ENCODE assay signal across 11 cellular contexts in the genomic region with DNA sequence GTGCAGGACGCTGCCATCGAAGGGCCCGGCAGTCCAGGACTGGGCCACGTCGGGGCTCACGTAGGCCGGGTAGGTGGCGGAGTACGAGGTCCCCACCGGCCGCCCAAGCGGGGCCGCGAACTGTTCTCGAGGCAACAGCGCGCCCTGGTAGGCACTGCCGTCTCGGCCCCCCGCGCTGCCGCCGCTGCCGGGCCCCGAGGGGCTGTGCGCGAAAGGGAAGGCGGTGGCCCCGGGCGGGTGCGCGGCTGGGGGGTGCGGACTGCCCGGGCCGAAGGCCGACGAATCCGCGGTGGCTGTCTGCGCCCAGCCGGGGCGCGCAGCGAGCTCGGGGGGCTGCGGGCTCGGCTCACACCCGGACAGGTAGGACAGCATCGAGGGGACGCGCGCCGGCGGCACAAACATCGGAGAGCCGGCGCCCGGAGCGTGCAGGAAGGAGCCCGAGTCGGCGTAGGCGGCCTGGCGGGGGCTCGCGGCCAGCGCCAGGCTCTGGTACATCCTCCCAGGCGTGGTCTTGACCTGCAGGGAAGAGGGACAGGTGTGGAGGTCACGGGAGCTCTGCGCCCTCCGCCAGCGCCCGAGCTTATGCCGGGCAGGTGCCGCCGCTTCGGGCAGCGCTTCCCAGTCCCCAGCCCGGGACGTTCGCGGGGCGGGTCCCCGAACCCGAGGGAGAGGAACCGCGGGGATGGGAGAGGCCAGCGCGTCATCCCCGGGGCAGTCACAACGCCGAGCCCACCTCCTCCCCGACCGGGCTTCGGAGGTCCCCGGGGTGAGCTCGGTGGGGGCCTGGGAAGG. TPM values are rescaled to one million over a fixed set of nuclear protein-coding genes. Genes with fewer than 3 reads are reported as not detected.
DNase-seq lines count a peak whose midpoint lies in the region; ATAC-seq and TF ChIP-seq lines count a peak whose summit lies in the region.
"Had no signal": no experiment of that assay in that cellular context is flagged by ENCODE, and none has a peak within 500 bp of the region (broad histone marks: within the 10 kb centered on the region; RNA-seq: fewer than 3 reads in every experiment).

No MANE protein-coding gene starts in this region.

- peak overlapping the region; percentile 12 for H4K91ac ChIP-seq in mesenchymal stem cell (ENCODE audit: low read length)

- H2BK15ac ChIP-seq in mesenchymal stem cell (ENCODE audit: low read depth, poor library complexity, severe bottlenecking) = no peak overlapping the region

- no peak overlapping the region for H3K4ac ChIP-seq in mesenchymal stem cell (ENCODE audit: low read depth in 1 of 2, low read length in 2 of 2)

- TF ChIP-seq POLR2A in erythroblast (IDR thresholded peaks at IDR 0.05; ENCODE audit: low read length) = no peak

- no peak overlapping the region for H3K4me2 ChIP-seq in mesenchymal stem cell (ENCODE audit: low read length, poor library complexity, severe bottlenecking)

- ATAC-seq in thoracic aorta (ENCODE audit: insufficient number of reproducible peaks, low FRiP score, low read depth) (no peak), HG02678 (IDR thresholded peaks at IDR 0.05; ENCODE audit: unreplicated experiment) (no peak)
- ATAC-seq: stimulated activated memory B cell treated with anti-CD40 and anti-IgM and Interleukin-4, amounts not matched to agents 10 μg/mL and 1 μg/mL and 100 μg/mL, for 72 hours had no signal

- H3K79me1 ChIP-seq in mesenchymal stem cell (replicated peaks; ENCODE audit: low read length, poor library complexity, severe bottlenecking) = no peaks in the 10 kb centered on the region

- H3K9ac ChIP-seq in mesenchymal stem cell (ENCODE audit: low read length) = no peak overlapping the region

- no peak overlapping the region for H3K18ac ChIP-seq in mesenchymal stem cell (ENCODE audit: low read depth in 1 of 2, low read length in 2 of 2)

- H2BK5ac ChIP-seq in mesenchymal stem cell (ENCODE audit: low read depth, low read length, poor library complexity, severe bottlenecking) = no peak overlapping the region

- no peak for TF ChIP-seq CTCF in thoracic aorta (IDR thresholded peaks at IDR 0.05)

- no peaks in the 10 kb centered on the region for H3K9me3 ChIP-seq in mesenchymal stem cell (ENCODE audit: control insufficient read depth, low read length)
- no peaks in the 10 kb centered on the region for H3K9me3 ChIP-seq in thoracic aorta

- no peak overlapping the region for H3K4me3 ChIP-seq in mesenchymal stem cell (ENCODE audit: insufficient read depth in 1 of 2, low read depth in 1 of 2, low read length in 2 of 2)
- peak overlapping the region; percentile 59 for H3K4me3 ChIP-seq in thoracic aorta

- H4K8ac ChIP-seq in mesenchymal stem cell (ENCODE audit: low read length) = no peak overlapping the region

- no peak overlapping the region for H3K14ac ChIP-seq in mesenchymal stem cell (ENCODE audit: low read length in 2 of 2)

- H3K27ac ChIP-seq in mesenchymal stem cell (ENCODE audit: low read length, poor library complexity, severe bottlenecking) = no peak overlapping the region
- H3K27ac ChIP-seq in thoracic aorta = no peak overlapping the region

- WGBS in mesenchymal stem cell = 6% methylated on average over 66 of the region's 97 CpGs

- H2BK12ac ChIP-seq in mesenchymal stem cell (ENCODE audit: low read length in 2 of 2) = no peak overlapping the region

- TF ChIP-seq RAD21 in Ishikawa (IDR thresholded peaks at IDR 0.05; ENCODE audit: low read depth) = no peak

- peaks cover 15% of the 10 kb centered on the region for H3K4me1 ChIP-seq in mesenchymal stem cell (ENCODE audit: control insufficient read depth, insufficient read depth, low read depth, low read length)
- peaks cover 0 to 16% of the 10 kb centered on the region in 2 donors for H3K4me1 ChIP-seq in thoracic aorta (ENCODE audit: control insufficient read depth in 1 of 2, low read depth in 2 of 2)

- H3K27me3 ChIP-seq in mesenchymal stem cell (ENCODE audit: control insufficient read depth in 1 of 2, insufficient read depth in 1 of 2, low read length in 2 of 2) (peaks cover 75 to 86% of the 10 kb centered on the region in 2 experiments), thoracic aorta (replicated peaks; ENCODE audit: insufficient read depth) (peaks cover 8% of the 10 kb centered on the region)

- peak; percentile 64 to 70 for DNase-seq in erythroblast (lab: John Stamatoyannopoulos, UW)
- no peak for DNase-seq in mesenchymal stem cell
- no peak for DNase-seq in thoracic aorta (ENCODE audit: low spot score)
- no peak for DNase-seq in stimulated activated CD4-positive, alpha-beta T cell treated with anti-CD3 and anti-CD28 coated beads, Interleukin-2, amount 100 ng/mL, for 24 hours
- no peak for DNase-seq in globus pallidus (ENCODE audit: low spot score)
- no peak for DNase-seq in activated T-cell treated with anti-CD3 and anti-CD28 coated beads, Interleukin-2, amount 50 U/mL, for 48 hours
- DNase-seq: activated effector memory CD4-positive, alpha-beta T cell treated with Interleukin-2 at 50 U/mL for 16 hours had no signal

- no peak overlapping the region for H2AK5ac ChIP-seq in mesenchymal stem cell (ENCODE audit: low read length, severe bottlenecking)

- no peak overlapping the region for H2BK120ac ChIP-seq in mesenchymal stem cell (ENCODE audit: low read depth, low read length)

- H3K36me3 ChIP-seq in mesenchymal stem cell (ENCODE audit: control insufficient read depth in 1 of 2, insufficient read depth in 2 of 2, low read depth in 1 of 2, low read length in 2 of 2) (no peaks in the 10 kb centered on the region), thoracic aorta (no peaks in the 10 kb centered on the region)

- H3K23ac ChIP-seq in mesenchymal stem cell (ENCODE audit: low read length in 2 of 2) = no peak overlapping the region

- H2AFZ ChIP-seq in mesenchymal stem cell (ENCODE audit: low read depth, low read length) = no peak overlapping the region

- no peak for TF ChIP-seq EP300 in Ishikawa (IDR thresholded peaks at IDR 0.05; ENCODE audit: borderline replicate concordance)

TF ChIP-seq in Ishikawa, 13 proteins besides CTCF, POLR2A, EP300 and RAD21:
- no peak for TF ChIP-seq NFIC (IDR thresholded peaks at IDR 0.05)
- no peak for TF ChIP-seq TAF1 (IDR thresholded peaks at IDR 0.05; ENCODE audit: low read depth)
- no peak for TF ChIP-seq FOXM1 (IDR thresholded peaks at IDR 0.05; ENCODE audit: borderline replicate concordance, low read depth)
- TF ChIP-seq, protein P1, sequence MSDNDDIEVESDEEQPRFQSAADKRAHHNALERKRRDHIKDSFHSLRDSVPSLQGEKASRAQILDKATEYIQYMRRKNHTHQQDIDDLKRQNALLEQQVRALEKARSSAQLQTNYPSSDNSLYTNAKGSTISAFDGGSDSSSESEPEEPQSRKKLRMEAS (IDR thresholded peaks at IDR 0.05) = no peak
- TF ChIP-seq ZBTB7A (IDR thresholded peaks at IDR 0.05; ENCODE audit: low read depth) = no peak
- 0 out of 2 replicates have a peak, but pooled peaks have one; percentile 17 for TF ChIP-seq EGR1 (IDR thresholded peaks at IDR 0.05)
- no peak for TF ChIP-seq YY1 (IDR thresholded peaks at IDR 0.05; ENCODE audit: low read depth)
- no peak for TF ChIP-seq TCF12 (IDR thresholded peaks at IDR 0.05; ENCODE audit: low read depth)

RNA-seq across cellular contexts. Expression of a gene that starts 0.6 kb away (rescaled TPM):
- not detected for polyA plus RNA-seq in mesenchymal stem cell (2013, experiment 1 of 2)
- not detected for polyA plus RNA-seq in mesenchymal stem cell (2013, experiment 2 of 2)
- under 1 TPM in 1 of 2 donors, not detected in 1; 0.27 TPM for total RNA-seq in thoracic aorta
- polyA plus RNA-seq: keratinocyte had no signal

RNA-seq across cellular contexts. Expression of a gene that starts 47.9 kb away (rescaled TPM):
- polyA plus RNA-seq in mesenchymal stem cell (2013, experiment 1 of 2) = not detected
- polyA plus RNA-seq in mesenchymal stem cell (2013, experiment 2 of 2) = not detected
- not detected for total RNA-seq in thoracic aorta

Comparison
In these comparisons a context has a peak if more than half of its experiments do, and no peak if none do; other contexts are left out.
1. DNase-seq: peak in erythroblast (2 of 2); none in mesenchymal stem cell (single experiment), thoracic aorta (single experiment), stimulated activated CD4-positive, alpha-beta T cell treated with anti-CD3 and anti-CD28 coated beads, Interleukin-2, amount 100 ng/mL, for 24 hours (0 of 2), globus pallidus (single experiment) and activated T-cell treated with anti-CD3 and anti-CD28 coated beads, Interleukin-2, amount 50 U/mL, for 48 hours (0 of 2).